ENCODE assay signal across 11 cellular contexts in the genomic region with DNA sequence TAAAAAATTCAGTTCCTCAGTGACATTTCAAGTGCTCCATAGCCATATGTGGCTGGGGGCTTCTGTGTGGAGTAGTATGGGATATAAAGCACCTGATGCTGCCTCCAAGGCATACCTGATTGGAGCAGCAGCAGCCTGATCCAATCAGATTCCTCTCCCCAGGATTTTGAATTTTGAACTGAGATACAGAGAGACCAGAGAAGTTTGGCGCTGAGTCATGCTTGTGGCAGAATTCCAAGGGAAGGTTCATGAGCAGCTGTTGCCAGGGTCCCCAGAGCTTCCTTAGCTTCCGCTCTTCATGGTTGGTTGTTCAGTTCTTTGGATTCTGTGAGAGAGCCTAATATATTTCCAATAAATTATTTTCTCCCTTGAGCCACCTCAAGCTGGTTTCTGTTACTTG. TPM values are rescaled to one million over a fixed set of nuclear protein-coding genes. Genes with fewer than 3 reads are reported as not detected.
DNase-seq lines count a peak whose midpoint lies in the region; ATAC-seq, FAIRE-seq and TF ChIP-seq lines count a peak whose summit lies in the region.
"Had no signal": no experiment of that assay in that cellular context is flagged by ENCODE, and none has a peak within 500 bp of the region (broad histone marks: within the 10 kb centered on the region; RNA-seq: fewer than 3 reads in every experiment).

No MANE protein-coding gene starts in this region.

- TF ChIP-seq CTCF in AG04450 (IDR thresholded peaks at IDR 0.05; ENCODE audit: low read depth, low read length) (no peak), WERI-Rb-1 (IDR thresholded peaks at IDR 0.05; ENCODE audit: low read depth, low read length) (no peak)

- H3K9me3 ChIP-seq in AG04450 (ENCODE audit: control insufficient read depth, insufficient read depth, low read length) (no peaks in the 10 kb centered on the region), WERI-Rb-1 (ENCODE audit: severe bottlenecking) (no peaks in the 10 kb centered on the region)

- no peak for ATAC-seq in GM21786 (IDR thresholded peaks at IDR 0.05; ENCODE audit: unreplicated experiment)
- ATAC-seq in activated naive CD4-positive, alpha-beta T cell treated with anti-CD3 and anti-CD28 coated beads, Interleukin-2, amount 50 U/mL, for 72 hours, result no peak

- DNase-seq in AG04450 (ENCODE audit: low read depth, low spot score), result peak; percentile 61
- peak; percentile 98 for DNase-seq in LHCN-M2 (ENCODE audit: low read depth)
- peak; percentile 80 for DNase-seq in astrocyte of the hippocampus (ENCODE audit: low read depth, low spot score)
- no peak for DNase-seq in WERI-Rb-1
- DNase-seq in middle frontal gyrus (ENCODE audit: extremely low spot score, low spot score), result no peak
- no peak for DNase-seq in activated naive CD4-positive, alpha-beta T cell treated with anti-CD3 and anti-CD28 coated beads, Interleukin-2, amount 50 U/mL, for 72 hours (ENCODE audit: low spot score in 2 of 2)
- DNase-seq: DND-41; NCI-H187; stimulated activated CD4-positive, alpha-beta T cell treated with anti-CD3 and anti-CD28 coated beads, Interleukin-15, amount 100 ng/mL, for 24 hours had no signal

- H3K9me3 Mint-ChIP-seq in activated naive CD4-positive, alpha-beta T cell treated with anti-CD3 and anti-CD28 coated beads, Interleukin-2, amount 50 U/mL, for 72 hours, result no peaks in the 10 kb centered on the region

- POLR2A ChIA-PET in AG04450 (lab: Yijun Ruan, JAX), result interaction anchor here (0.8 kb wide), 1 partner anchor 62 kb away, joined by 3 read pairs; no protein-coding TSS in a partner anchor

- peak; percentile 36 for FAIRE-seq in islet of Langerhans (lab: Jason Lieb, UNC)

- CTCF ChIA-PET in AG04450 (lab: Charles Lee), result interaction anchor here (0.7 kb wide), 1 partner anchor 13 kb away, joined by 4 read pairs; no protein-coding TSS in a partner anchor

- H3K4me3 ChIP-seq in AG04450 (ENCODE audit: low read depth, low read length) (no peak overlapping the region), WERI-Rb-1 (ENCODE audit: low read depth, low read length) (no peak overlapping the region)

- no peak overlapping the region for H3K27ac Mint-ChIP-seq in activated naive CD4-positive, alpha-beta T cell treated with anti-CD3 and anti-CD28 coated beads, Interleukin-2, amount 50 U/mL, for 72 hours

- H3K36me3 Mint-ChIP-seq in activated naive CD4-positive, alpha-beta T cell treated with anti-CD3 and anti-CD28 coated beads, Interleukin-2, amount 50 U/mL, for 72 hours, result no peaks in the 10 kb centered on the region

- H3K27ac ChIP-seq in AG04450 (ENCODE audit: low read depth, low read length), result no peak overlapping the region
- no peak overlapping the region for H3K27ac ChIP-seq in WERI-Rb-1

- H3K36me3 ChIP-seq in WERI-Rb-1, result no peaks in the 10 kb centered on the region

- H3K27me3 ChIP-seq in AG04450 (ENCODE audit: control insufficient read depth, insufficient read depth, low read length) (no peaks in the 10 kb centered on the region), WERI-Rb-1 (ENCODE audit: insufficient read depth, low read depth, severe bottlenecking) (no peaks in the 10 kb centered on the region)

RNA-seq across cellular contexts. Expression of gene CFAP36, which starts 29.0 kb away (rescaled TPM):
- 29.5 and 46.8 TPM in 2 replicates for polyA plus RNA-seq in AG04450 (2011; rRNA removed)
- polyA minus RNA-seq in AG04450 (2011; rRNA and poly(A)+ RNA removed), result 6.6 and 8.0 TPM in 2 replicates
- total RNA-seq in LHCN-M2 (2014; rRNA removed), result 25.1 and 28.4 TPM in 2 replicates
- 27.3 TPM for polyA plus RNA-seq in LHCN-M2 (2012)
- total RNA-seq in activated naive CD4-positive, alpha-beta T cell treated with anti-CD3 and anti-CD28 coated beads, Interleukin-2, amount 50 U/mL, for 72 hours, result 10 to 100 TPM; 20.9 to 37.1 TPM

Comparison
In these comparisons a context has a peak if more than half of its experiments do, and no peak if none do; other contexts are left out.
1. DNase-seq: peak in AG04450 (single experiment), LHCN-M2 (single experiment) and astrocyte of the hippocampus (single experiment); none in WERI-Rb-1 (single experiment), middle frontal gyrus (single experiment) and activated naive CD4-positive, alpha-beta T cell treated with anti-CD3 and anti-CD28 coated beads, Interleukin-2, amount 50 U/mL, for 72 hours (0 of 2).